23 cellular contexts compared by ENCODE assay signal in the genomic region with DNA sequence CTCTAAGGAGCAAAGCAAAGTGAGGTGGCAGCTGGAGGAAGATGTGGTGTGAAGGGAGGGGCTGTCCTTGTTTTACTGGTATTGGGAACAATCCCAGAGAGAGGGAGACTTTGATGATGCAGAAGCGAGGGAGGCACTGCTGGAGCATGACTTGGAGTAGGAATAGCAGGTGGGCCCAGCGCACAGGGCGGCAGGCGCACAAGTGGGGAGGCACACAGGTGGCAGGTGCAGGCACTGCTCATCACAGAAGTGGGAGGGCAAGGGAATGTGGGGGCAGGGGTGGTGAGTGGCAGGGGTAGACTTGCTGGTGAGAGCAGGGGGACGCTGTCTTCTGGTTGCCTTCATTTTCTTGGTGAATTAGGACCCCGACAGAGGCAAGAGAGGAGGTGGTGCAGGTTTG. TPM values are rescaled to one million over a fixed set of nuclear protein-coding genes. Genes with fewer than 3 reads are reported as not detected.
DNase-seq lines count a peak whose midpoint lies in the region; ATAC-seq and TF ChIP-seq lines count a peak whose summit lies in the region.
"Had no signal": no experiment of that assay in that cellular context is flagged by ENCODE, and none has a peak within 500 bp of the region (broad histone marks: within the 10 kb centered on the region; RNA-seq: fewer than 3 reads in every experiment).

No MANE protein-coding gene starts in this region.

- H3K79me2 ChIP-seq in H9 (ENCODE audit: insufficient read depth, low read length), result no peaks in the 10 kb centered on the region
- no peaks in the 10 kb centered on the region for H3K79me2 ChIP-seq in neural progenitor cell (ENCODE audit: low read depth)

- no peak for ATAC-seq in GM18907 (IDR thresholded peaks at IDR 0.05; ENCODE audit: unreplicated experiment)
- ATAC-seq: GM12878 had no signal

- no peak overlapping the region for H3K4me3 ChIP-seq in A673 (ENCODE audit: low read depth, low read length, poor library complexity, severe bottlenecking)
- no peak overlapping the region for H3K4me3 ChIP-seq in neural progenitor cell
- H3K4me3 ChIP-seq: GM12878, Peyer's patch had no signal

- BruUV-seq in A673 (replicated peaks; lab: Mats Ljungman, UMichigan), result no TSS peak

- H3K27me3 Mint-ChIP-seq in H9 (ENCODE audit: low read depth) (no peaks in the 10 kb centered on the region), brain (no peaks in the 10 kb centered on the region), neural progenitor cell (ENCODE audit: insufficient read depth, low read depth) (peaks cover 5% of the 10 kb centered on the region)
- H3K27me3 Mint-ChIP-seq: CD8-positive, alpha-beta memory T cell had no signal

- H3K4me2 ChIP-seq in H9 (ENCODE audit: insufficient read depth, insufficient read length, low read length) (no peak overlapping the region), neural progenitor cell (no peak overlapping the region)

- no peak overlapping the region for H2BK12ac ChIP-seq in H9 (ENCODE audit: insufficient read length, low read depth, low read length)

- H3K27me3 ChIP-seq in A673 (replicated peaks; ENCODE audit: insufficient read depth, low read depth, low read length, poor library complexity) (no peaks in the 10 kb centered on the region), H9 (ENCODE audit: insufficient read depth, low read length) (no peaks in the 10 kb centered on the region), neural progenitor cell (no peaks in the 10 kb centered on the region)
- H3K27me3 ChIP-seq: Peyer's patch had no signal

- H3K36me3 Mint-ChIP-seq in H9 (ENCODE audit: insufficient read depth in 1 of 3, low read depth in 3 of 3) (peaks cover 0 to 5% (median 1%) of the 10 kb centered on the region in 3 experiments; a peak in 2 of 7 replicates), brain (peaks cover 15% of the 10 kb centered on the region), neural progenitor cell (peaks cover 22% of the 10 kb centered on the region)

- no peak overlapping the region for H2BK120ac ChIP-seq in H9 (ENCODE audit: low read depth, low read length, poor library complexity, severe bottlenecking)

- H2AFZ ChIP-seq in H9 (ENCODE audit: low read length), result no peak overlapping the region
- H2AFZ ChIP-seq in neural progenitor cell (replicated peaks), result no peak overlapping the region

- H2BK15ac ChIP-seq in H9 (ENCODE audit: low read depth, low read length), result no peak overlapping the region; the same call in 1 of the 2 replicates

- H3K23ac ChIP-seq in H9 (ENCODE audit: insufficient read length, low read depth, low read length), result no peak overlapping the region

- H3K4me3 Mint-ChIP-seq in H9 (no peak overlapping the region), brain (no peak overlapping the region), neural progenitor cell (peak overlapping the region; percentile 56)
- H3K4me3 Mint-ChIP-seq: CD8-positive, alpha-beta memory T cell; HFFc6 had no signal

- intact Hi-C loops in A673 (cut with micrococcal nuclease; ENCODE audit: unreplicated experiment), result no loop called here

- H4K91ac ChIP-seq in H9 (ENCODE audit: insufficient read length, low read depth, low read length), result no peak overlapping the region

- H3K9me3 ChIP-seq in A673 (ENCODE audit: low read depth, low read length, poor library complexity, severe bottlenecking) (no peaks in the 10 kb centered on the region), H9 (ENCODE audit: control insufficient read depth, low read depth, low read length) (no peaks in the 10 kb centered on the region), neural progenitor cell (ENCODE audit: low read depth) (no peaks in the 10 kb centered on the region)
- H3K9me3 ChIP-seq: Peyer's patch had no signal

- H3K14ac ChIP-seq in H9 (ENCODE audit: insufficient read depth, low read length), result no peak overlapping the region

- H3K9ac ChIP-seq in H9 (ENCODE audit: extremely low read depth, insufficient read length, low read length) (no peak overlapping the region), neural progenitor cell (no peak overlapping the region)

- H3K18ac ChIP-seq in H9 (ENCODE audit: insufficient read length, low read depth, low read length), result no peak overlapping the region

- H3K4me1 ChIP-seq in A673 (ENCODE audit: insufficient read depth, low read length, poor library complexity, severe bottlenecking) (no peaks in the 10 kb centered on the region), H9 (ENCODE audit: insufficient read depth, low read length) (no peaks in the 10 kb centered on the region), neural progenitor cell (peaks cover 5% of the 10 kb centered on the region)
- H3K4me1 ChIP-seq: Peyer's patch had no signal

- H3K56ac ChIP-seq in H9 (ENCODE audit: insufficient read length, low read depth, low read length), result no peak overlapping the region

- H3K27ac ChIP-seq in A673 (ENCODE audit: low read depth, low read length, poor library complexity, severe bottlenecking) (peak overlapping the region; percentile 50), H9 (ENCODE audit: insufficient read length, low read depth, low read length) (no peak overlapping the region), neural progenitor cell (no peak overlapping the region)
- H3K27ac ChIP-seq: Peyer's patch had no signal

- no peak overlapping the region for H2BK20ac ChIP-seq in H9 (ENCODE audit: low read depth, low read length, poor library complexity, severe bottlenecking)

- H4K5ac ChIP-seq in H9 (ENCODE audit: insufficient read length, low read depth, low read length), result no peak overlapping the region

- no peaks in the 10 kb centered on the region; a peak in 1 of 5 replicates for H3K9me3 Mint-ChIP-seq in H9
- H3K9me3 Mint-ChIP-seq in brain, result no peaks in the 10 kb centered on the region
- no peaks in the 10 kb centered on the region for H3K9me3 Mint-ChIP-seq in neural progenitor cell
- H3K9me3 Mint-ChIP-seq: CD8-positive, alpha-beta memory T cell; HFFc6 had no signal

- CTCF ChIA-PET in A673 (lab: Charles Lee), result no interaction called here
- CTCF ChIA-PET in HEK293T (lab: Yijun Ruan, JAX), result no interaction called here

- no peak overlapping the region for H3T11ph ChIP-seq in H9 (ENCODE audit: low read length)

- no CpG with 5 or more reads among the region's 6 CpGs for WGBS in H9 (ENCODE audit: extremely low coverage, insufficient read length, low lambda C conversion rate)

- TF ChIP-seq CTCF in A673 (conservative IDR thresholded peaks at IDR 0.05; ENCODE audit: low read depth, low read length), result no peak
- TF ChIP-seq CTCF in H9 (conservative IDR thresholded peaks at IDR 0.05), result no peak
- no peak for TF ChIP-seq CTCF in brain (conservative IDR thresholded peaks at IDR 0.05)
- TF ChIP-seq CTCF in neural progenitor cell (IDR thresholded peaks at IDR 0.05), result no peak

- H3K27ac Mint-ChIP-seq in H9 (no peak overlapping the region; a peak in 1 of 7 replicates), brain (peak overlapping the region in 3 of 5 experiments; percentile 26 to 36 (median 30)), neural progenitor cell (peak overlapping the region; percentile 47)
- H3K27ac Mint-ChIP-seq: HFFc6 had no signal

- H3F3A ChIP-seq in neural progenitor cell (ENCODE audit: low read depth), result no peaks in the 10 kb centered on the region

- H3K36me3 ChIP-seq in A673 (ENCODE audit: insufficient read depth, low read length, poor library complexity, severe bottlenecking) (no peaks in the 10 kb centered on the region), neural progenitor cell (no peaks in the 10 kb centered on the region)

- peaks cover 0 to 8% of the 10 kb centered on the region in 2 experiments; a peak in 3 of 4 replicates for H3K4me1 Mint-ChIP-seq in H9
- peaks cover 21% of the 10 kb centered on the region for H3K4me1 Mint-ChIP-seq in brain
- H3K4me1 Mint-ChIP-seq in neural progenitor cell, result peaks cover 2% of the 10 kb centered on the region
- H3K4me1 Mint-ChIP-seq: CD8-positive, alpha-beta memory T cell had no signal

- POLR2A ChIA-PET in A673 (lab: Charles Lee; ENCODE audit: low non-redundant PET), result no interaction called here
- POLR2A ChIA-PET in HEK293T (lab: Yijun Ruan, JAX), result no interaction called here

- no peak for DNase-seq in A673 (ENCODE audit: low spot score)
- DNase-seq in H9, result peak; percentile 8
- DNase-seq in neural progenitor cell (ENCODE audit: low spot score), result no peak
- no peak for DNase-seq in LoVo (ENCODE audit: low spot score)
- no peak for DNase-seq in HEK293T (ENCODE audit: extremely low spot score)
- DNase-seq: C1 segment of cervical spinal cord; CD8-positive, alpha-beta memory T cell; DMS53; EL; HFFc6; Kasumi-1; MM.1S; NCI-H1092; NCI-H1436 treated with DMSO at 0.1 percent for 48 hours; NCI-H2029 treated with DMSO at 0.1 percent for 48 hours; NCI-H510A; NCI-H748 treated with DMSO at 0.1 percent for 48 hours; NK-92 treated with Interleukin-12 subunit alpha and Interleukin-12 subunit beta, amount 100 ng/mL, for 24 hours; Peyer's patch had no signal

- H4K8ac ChIP-seq in H9 (replicated peaks; ENCODE audit: insufficient read length, low read depth, low read length), result no peak overlapping the region

- H3K4ac ChIP-seq in H9 (ENCODE audit: low read depth, low read length), result no peak overlapping the region

- no peak overlapping the region for H2BK5ac ChIP-seq in H9 (ENCODE audit: insufficient read length, low read length)

- H3K79me1 ChIP-seq in H9 (ENCODE audit: insufficient read depth, low read depth, low read length, poor library complexity, severe bottlenecking), result no peaks in the 10 kb centered on the region

- no peaks in the 10 kb centered on the region for H3K23me2 ChIP-seq in H9 (ENCODE audit: insufficient read length, low read depth, low read length, poor library complexity, severe bottlenecking)

- H4K20me1 ChIP-seq in H9 (ENCODE audit: control insufficient read depth, insufficient read depth, insufficient read length) (no peaks in the 10 kb centered on the region), neural progenitor cell (ENCODE audit: low read depth) (no peaks in the 10 kb centered on the region)

- H2AK5ac ChIP-seq in H9 (ENCODE audit: insufficient read length, low read length), result no peak overlapping the region

TF ChIP-seq in HEK293T, 16 proteins besides CTCF, POLR2A, EP300 and RAD21:
- TF ChIP-seq L3MBTL2 (conservative IDR thresholded peaks at IDR 0.05) (no peak), TARDBP (IDR thresholded peaks at IDR 0.05) (no peak), NFRKB (IDR thresholded peaks at IDR 0.05) (no peak)

RNA-seq across cellular contexts. Expression of gene IFI27, which starts 11.5 kb away (rescaled TPM):
- total RNA-seq in A673 (2021) (3.7 and 4.9 TPM in 2 replicates), H9 (2021) (1.7 TPM in 2 replicates), neural progenitor cell (ENCODE audit: low replicate concordance) (0.69 and 2.5 TPM in 2 replicates)
- 159 TPM for polyA plus RNA-seq in brain (ENCODE audit: insufficient read depth, low read depth, low replicate concordance)
- total RNA-seq: SK-MEL-5 had no signal

RNA-seq across cellular contexts. Expression of gene IFI27L1, which starts 17.9 kb away (rescaled TPM):
- total RNA-seq in A673 (2021) (14.7 and 17.5 TPM in 2 replicates), H9 (2021) (27.4 TPM in 2 replicates), neural progenitor cell (ENCODE audit: low replicate concordance) (10.8 and 19.9 TPM in 2 replicates)
- 81.3 TPM for polyA plus RNA-seq in brain (ENCODE audit: insufficient read depth, low read depth, low replicate concordance)

RNA-seq across cellular contexts. Expression of gene DDX24, which starts 18.0 kb away (rescaled TPM):
- total RNA-seq in A673 (2021) (195 and 203 TPM in 2 replicates), H9 (2021) (172 TPM in 2 replicates), neural progenitor cell (ENCODE audit: low replicate concordance) (113 and 153 TPM in 2 replicates)
- polyA plus RNA-seq in brain (ENCODE audit: insufficient read depth, low read depth, low replicate concordance), result 426 TPM

RNA-seq across cellular contexts. Expression of gene IFI27L2, which starts 30.4 kb away (rescaled TPM):
- total RNA-seq in A673 (2021), result 12.4 and 13.4 TPM in 2 replicates
- total RNA-seq in H9 (2021), result 28.6 and 32.5 TPM in 2 replicates
- polyA plus RNA-seq in brain (ENCODE audit: insufficient read depth, low read depth, low replicate concordance), result 94.8 TPM
- total RNA-seq in neural progenitor cell (ENCODE audit: low replicate concordance), result 24.7 and 73.7 TPM in 2 replicates

Comparison
In these comparisons a context has a peak if more than half of its experiments do, and no peak if none do; other contexts are left out.
1. H3K27ac Mint-ChIP-seq: peak in brain (3 of 5) and neural progenitor cell (single experiment); none in H9 (0 of 3).